Comparison of ENCODE assay signal across 8 cellular contexts in the genomic region with DNA sequence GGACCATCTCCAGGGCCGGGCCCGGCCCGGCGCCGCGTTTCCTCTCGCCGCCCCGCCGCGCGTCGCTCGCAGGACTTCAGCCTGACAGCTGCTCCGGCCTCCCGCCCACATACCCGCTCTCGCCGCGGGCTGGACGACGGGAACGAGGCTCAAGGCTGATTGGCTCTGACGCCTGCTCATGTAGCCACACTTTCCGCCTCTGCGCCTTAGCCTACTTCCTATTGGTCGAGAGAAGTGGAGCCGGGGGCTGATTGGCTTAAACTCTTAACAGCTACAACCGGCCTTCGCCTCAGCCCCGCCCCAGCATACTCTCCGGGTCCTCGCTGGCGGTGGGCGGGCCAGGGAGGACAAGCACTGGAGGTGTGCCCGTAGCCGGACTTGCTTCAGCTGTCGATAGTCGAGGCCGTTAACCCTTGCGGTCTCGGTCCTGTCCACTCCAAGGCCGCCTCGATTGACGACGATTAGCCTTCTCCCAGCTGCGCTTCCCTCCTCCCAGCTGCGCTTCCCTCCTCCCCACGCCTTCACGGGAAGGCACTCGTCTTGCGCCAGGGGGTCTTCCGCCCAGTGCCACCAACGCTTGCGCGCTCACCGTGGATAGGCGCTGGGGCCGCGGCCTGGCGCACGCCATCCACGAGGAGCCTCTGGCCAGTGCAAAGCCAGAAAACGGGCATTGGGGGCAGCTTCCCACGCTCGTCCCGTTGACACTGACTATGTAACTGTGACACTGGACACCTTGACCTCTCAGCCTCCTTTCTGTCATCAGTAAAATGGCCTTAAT. TPM values are rescaled to one million over a fixed set of nuclear protein-coding genes. Genes with fewer than 3 reads are reported as not detected.
DNase-seq lines count a peak whose midpoint lies in the region; ATAC-seq and TF ChIP-seq lines count a peak whose summit lies in the region.

Gene PRADC1, minus strand, starts transcription at position 86 of the 778 bp plus-strand sequence. Its CDS starts 79 bp downstream, at position 7.

- peak within 1 kb of the TSS; percentile 91 for H3K4me3 ChIP-seq in left ventricle myocardium inferior

- peaks cover 19% of the 10 kb centered on the region for H3K36me3 ChIP-seq in left ventricle myocardium inferior

- H3K36me3 Mint-ChIP-seq in T-helper 1 cell treated with Interleukin-12 subunit alpha and Interleukin-12 subunit beta and Interleukin-4 antibody, amounts not matched to agents 30 μg/mL and 1 μg/mL, for 36 hours (ENCODE audit: low read depth), result peaks cover 8% of the 10 kb centered on the region
- peaks cover 2% of the 10 kb centered on the region for H3K36me3 Mint-ChIP-seq in progenitor cell of endocrine pancreas (ENCODE audit: insufficient read depth)

- peak within 1 kb of the TSS; percentile 80 for H3K27ac Mint-ChIP-seq in T-helper 1 cell treated with Interleukin-12 subunit alpha and Interleukin-12 subunit beta and Interleukin-4 antibody, amounts not matched to agents 30 μg/mL and 1 μg/mL, for 36 hours
- H3K27ac Mint-ChIP-seq in progenitor cell of endocrine pancreas, result peak within 1 kb of the TSS; percentile 98

- peaks cover 64% of the 10 kb centered on the region for H3K4me1 ChIP-seq in left ventricle myocardium inferior

- no peaks in the 10 kb centered on the region for H3K9me3 Mint-ChIP-seq in T-helper 1 cell treated with Interleukin-12 subunit alpha and Interleukin-12 subunit beta and Interleukin-4 antibody, amounts not matched to agents 30 μg/mL and 1 μg/mL, for 36 hours
- H3K9me3 Mint-ChIP-seq in progenitor cell of endocrine pancreas (ENCODE audit: low read depth), result no peaks in the 10 kb centered on the region

- in situ Hi-C loops in GM13977 (cut with MboI; ENCODE audit: low pct_unique_long_range_greater_than_20kb, low sequenced_read_pairs, unreplicated experiment), result no loop called here

- ATAC-seq in HG02884 (IDR thresholded peaks at IDR 0.05; ENCODE audit: unreplicated experiment), result peak; percentile 87

- no peaks in the 10 kb centered on the region for H3K9me3 ChIP-seq in left ventricle myocardium inferior (replicated peaks)

- peak within 1 kb of the TSS; percentile 97 for H3K27ac ChIP-seq in left ventricle myocardium inferior (replicated peaks)

- intact Hi-C loops in left ventricle myocardium inferior (cut with micrococcal nuclease), result no loop called here

- peaks cover 31% of the 10 kb centered on the region for H3K4me1 Mint-ChIP-seq in T-helper 1 cell treated with Interleukin-12 subunit alpha and Interleukin-12 subunit beta and Interleukin-4 antibody, amounts not matched to agents 30 μg/mL and 1 μg/mL, for 36 hours (ENCODE audit: low read depth)
- H3K4me1 Mint-ChIP-seq in progenitor cell of endocrine pancreas (ENCODE audit: low read depth), result peaks cover 12% of the 10 kb centered on the region

- peak within 1 kb of the TSS; percentile 89 for H3K4me3 Mint-ChIP-seq in T-helper 1 cell treated with Interleukin-12 subunit alpha and Interleukin-12 subunit beta and Interleukin-4 antibody, amounts not matched to agents 30 μg/mL and 1 μg/mL, for 36 hours
- peak within 1 kb of the TSS; percentile 94 for H3K4me3 Mint-ChIP-seq in progenitor cell of endocrine pancreas (ENCODE audit: low read depth)

- no peaks in the 10 kb centered on the region for H3K27me3 ChIP-seq in left ventricle myocardium inferior (ENCODE audit: low read depth)

- H3K27me3 Mint-ChIP-seq in T-helper 1 cell treated with Interleukin-12 subunit alpha and Interleukin-12 subunit beta and Interleukin-4 antibody, amounts not matched to agents 30 μg/mL and 1 μg/mL, for 36 hours (ENCODE audit: low read depth), result no peaks in the 10 kb centered on the region
- H3K27me3 Mint-ChIP-seq in progenitor cell of endocrine pancreas, result no peaks in the 10 kb centered on the region

- DNase-seq in GM13977 (ENCODE audit: low spot score) (peak; percentile 99), NCI-H1694 (lab: John Stamatoyannopoulos, UW) (peak; percentile 98), amygdala (lab: John Stamatoyannopoulos, UW) (peak; percentile 86 to 100 (median 98)), left ventricle myocardium inferior (peak; percentile 98), progenitor cell of endocrine pancreas (ENCODE audit: low spot score, unreplicated experiment) (peak; percentile 96), ureter (ENCODE audit: low spot score) (peak; percentile 99)

- TF ChIP-seq CTCF in GM13977 (IDR thresholded peaks at IDR 0.05; ENCODE audit: extremely low read depth, insufficient read depth, missing control alignments) (no peak), left ventricle myocardium inferior (IDR thresholded peaks at IDR 0.05; ENCODE audit: borderline replicate concordance) (no peak), progenitor cell of endocrine pancreas (IDR thresholded peaks at IDR 0.05; ENCODE audit: unreplicated experiment) (no peak)

RNA-seq across cellular contexts. Expression of gene PRADC1, which starts in this region (rescaled TPM):
- total RNA-seq in left ventricle myocardium inferior (97.4 TPM), progenitor cell of endocrine pancreas (9.8 and 10.2 TPM in 2 replicates), ureter (19.1 TPM)

Comparison
In these comparisons a context has a peak if more than half of its experiments do, and no peak if none do; other contexts are left out.
1. Peak in every context shown above with its lines: DNase-seq, ATAC-seq, H3K4me3 ChIP-seq and H3K27ac ChIP-seq.